12 cellular contexts compared by ENCODE assay signal in genomic region chr3:149702691-149703426, GRCh38. TPM values are rescaled to one million over a fixed set of nuclear protein-coding genes. Genes with fewer than 3 reads are reported as not detected.
DNase-seq lines count a peak whose midpoint lies in the region; ATAC-seq and TF ChIP-seq lines count a peak whose summit lies in the region.
"Had no signal": no experiment of that assay in that cellular context is flagged by ENCODE, and none has a peak within 500 bp of the region (broad histone marks: within the 10 kb centered on the region; RNA-seq: fewer than 3 reads in every experiment).

No MANE protein-coding gene starts in this region.

- peak; percentile 6 for DNase-seq in activated CD4-positive, alpha-beta T cell treated with anti-CD3 and anti-CD28 coated beads for 48 hours
- no peak for DNase-seq in activated CD4-positive, alpha-beta T cell treated with anti-CD3 and anti-CD28 coated beads, Interleukin-2, amount 10 ng/mL, durations not matched to agents 7 days and 5 days
- peak in 1 of 2 experiments; percentile 50 for DNase-seq in SJSA1 (ENCODE audit: low read depth in 1 of 2, low spot score in 2 of 2)
- DNase-seq in fibroblast of peridontal ligament (ENCODE audit: extremely low read depth), result peak; percentile 91
- DNase-seq in smooth muscle cell (lab: John Stamatoyannopoulos, UW; ENCODE audit: unreplicated experiment), result no peak
- DNase-seq in SHP77 (lab: John Stamatoyannopoulos, UW), result no peak
- DNase-seq in type B pancreatic cell (ENCODE audit: extremely low spot score, unreplicated experiment), result no peak
- DNase-seq in naive thymus-derived CD4-positive, alpha-beta T cell, result no peak
- DNase-seq: NCI-H2029 treated with DMSO at 0.1 percent for 48 hours, T1000 had no signal

- no peak for ATAC-seq in naive thymus-derived CD4-positive, alpha-beta T cell
- ATAC-seq: A549 had no signal

- H3K4me3 Mint-ChIP-seq in activated CD4-positive, alpha-beta T cell treated with anti-CD3 and anti-CD28 coated beads, Interleukin-2, amount 10 ng/mL, durations not matched to agents 7 days and 5 days, result no peak overlapping the region
- H3K4me3 Mint-ChIP-seq in type B pancreatic cell, result no peak overlapping the region
- no peak overlapping the region for H3K4me3 Mint-ChIP-seq in naive thymus-derived CD4-positive, alpha-beta T cell

- no peaks in the 10 kb centered on the region for H4K20me1 ChIP-seq in smooth muscle cell (ENCODE audit: low read depth)

- no peak overlapping the region for H3K27ac Mint-ChIP-seq in activated CD4-positive, alpha-beta T cell treated with anti-CD3 and anti-CD28 coated beads, Interleukin-2, amount 10 ng/mL, durations not matched to agents 7 days and 5 days
- no peak overlapping the region for H3K27ac Mint-ChIP-seq in type B pancreatic cell
- peak overlapping the region in 1 of 9 donors; percentile 6 for H3K27ac Mint-ChIP-seq in naive thymus-derived CD4-positive, alpha-beta T cell

- H3K9me3 ChIP-seq in SJSA1 (replicated peaks) (0 out of 2 replicates have a peak, but pooled peaks cover 5% of the 10 kb centered on the region), smooth muscle cell (replicated peaks; ENCODE audit: low read depth) (peaks cover 4% of the 10 kb centered on the region)
- H3K9me3 ChIP-seq in naive thymus-derived CD4-positive, alpha-beta T cell (ENCODE audit: control insufficient read depth in 2 of 3, low read length in 3 of 3), result peaks cover 0 to 8% (median 0%) of the 10 kb centered on the region in 3 experiments

- H3K27me3 ChIP-seq in SJSA1 (replicated peaks), result no peaks in the 10 kb centered on the region
- no peaks in the 10 kb centered on the region for H3K27me3 ChIP-seq in smooth muscle cell (ENCODE audit: low read depth)
- H3K27me3 ChIP-seq in naive thymus-derived CD4-positive, alpha-beta T cell (ENCODE audit: control insufficient read depth in 2 of 2, insufficient read depth in 2 of 2, low read length in 2 of 2), result no peaks in the 10 kb centered on the region
- H3K27me3 ChIP-seq: cardiac muscle cell had no signal

- H3K27me3 Mint-ChIP-seq in activated CD4-positive, alpha-beta T cell treated with anti-CD3 and anti-CD28 coated beads, Interleukin-2, amount 10 ng/mL, durations not matched to agents 7 days and 5 days, result no peaks in the 10 kb centered on the region
- H3K27me3 Mint-ChIP-seq in type B pancreatic cell, result no peaks in the 10 kb centered on the region
- H3K27me3 Mint-ChIP-seq in naive thymus-derived CD4-positive, alpha-beta T cell, result peaks cover 0 to 2% (median 0%) of the 10 kb centered on the region in 5 donors

- peak overlapping the region; percentile 44 for H3K27ac ChIP-seq in SJSA1
- peak overlapping the region; percentile 91 for H3K27ac ChIP-seq in smooth muscle cell (ENCODE audit: low read depth)
- H3K27ac ChIP-seq in naive thymus-derived CD4-positive, alpha-beta T cell (ENCODE audit: low read depth, low read length), result no peak overlapping the region
- H3K27ac ChIP-seq: A549, cardiac muscle cell had no signal

- H3K36me3 Mint-ChIP-seq in activated CD4-positive, alpha-beta T cell treated with anti-CD3 and anti-CD28 coated beads, Interleukin-2, amount 10 ng/mL, durations not matched to agents 7 days and 5 days (ENCODE audit: low read depth), result peaks cover 4% of the 10 kb centered on the region
- H3K36me3 Mint-ChIP-seq in type B pancreatic cell, result peaks cover 4% of the 10 kb centered on the region
- H3K36me3 Mint-ChIP-seq in naive thymus-derived CD4-positive, alpha-beta T cell, result peaks cover 0 to 8% (median 5%) of the 10 kb centered on the region in 5 donors

- H3K4me3 ChIP-seq in SJSA1, result no peak overlapping the region
- no peak overlapping the region for H3K4me3 ChIP-seq in smooth muscle cell
- no peak overlapping the region for H3K4me3 ChIP-seq in naive thymus-derived CD4-positive, alpha-beta T cell (ENCODE audit: low read length)
- H3K4me3 ChIP-seq: A549, cardiac muscle cell had no signal

- H3K4me1 ChIP-seq in SJSA1 (replicated peaks) (peaks cover 16% of the 10 kb centered on the region), smooth muscle cell (ENCODE audit: low read depth) (no peaks in the 10 kb centered on the region)
- H3K4me1 ChIP-seq in naive thymus-derived CD4-positive, alpha-beta T cell (ENCODE audit: control insufficient read depth in 2 of 2, insufficient read depth in 2 of 2, low read length in 2 of 2), result peaks cover 0 to 3% of the 10 kb centered on the region in 2 donors

- no peaks in the 10 kb centered on the region for H3K36me3 ChIP-seq in SJSA1
- no peaks in the 10 kb centered on the region for H3K36me3 ChIP-seq in smooth muscle cell (ENCODE audit: low read depth)
- H3K36me3 ChIP-seq in naive thymus-derived CD4-positive, alpha-beta T cell (ENCODE audit: control insufficient read depth in 2 of 3, insufficient read depth in 3 of 3, low read length in 3 of 3), result no peaks in the 10 kb centered on the region
- H3K36me3 ChIP-seq: cardiac muscle cell had no signal

- H3F3A ChIP-seq in smooth muscle cell (ENCODE audit: low read depth), result peaks cover 10% of the 10 kb centered on the region

- WGBS in smooth muscle cell (ENCODE audit: low lambda C conversion rate), result 18% methylated on average over 4 of the region's 4 CpGs

- POLR2A ChIA-PET in activated CD4-positive, alpha-beta T cell treated with anti-CD3 and anti-CD28 coated beads, Interleukin-2, amount 10 ng/mL, durations not matched to agents 7 days and 5 days (lab: Charles Lee), result no interaction called here
- POLR2A ChIA-PET in naive thymus-derived CD4-positive, alpha-beta T cell (lab: Charles Lee), result no interaction called here

- peaks cover 17% of the 10 kb centered on the region for H3K9me3 Mint-ChIP-seq in activated CD4-positive, alpha-beta T cell treated with anti-CD3 and anti-CD28 coated beads, Interleukin-2, amount 10 ng/mL, durations not matched to agents 7 days and 5 days
- H3K9me3 Mint-ChIP-seq in type B pancreatic cell, result peaks cover 5% of the 10 kb centered on the region
- peaks cover 0 to 21% (median 13%) of the 10 kb centered on the region in 11 donors for H3K9me3 Mint-ChIP-seq in naive thymus-derived CD4-positive, alpha-beta T cell

- H3K4me2 ChIP-seq in smooth muscle cell, result peak overlapping the region; percentile 60
- H3K4me2 ChIP-seq: A549 had no signal

- no peaks in the 10 kb centered on the region for H3K79me2 ChIP-seq in smooth muscle cell (ENCODE audit: low read depth)

- intact Hi-C loops in naive thymus-derived CD4-positive, alpha-beta T cell (cut with micrococcal nuclease), result loop anchor here in 1 of 2 donors (5.0 kb wide), 1 partner anchor 46 kb away; the partner anchor contains the start of gene WWTR1

- no peak for TF ChIP-seq CTCF in smooth muscle cell (IDR thresholded peaks at IDR 0.05; ENCODE audit: borderline replicate concordance, insufficient read depth, poor library complexity, severe bottlenecking)
- TF ChIP-seq CTCF in type B pancreatic cell (conservative IDR thresholded peaks at IDR 0.05), result no peak

- H3K9ac ChIP-seq in smooth muscle cell (ENCODE audit: low read depth), result peak overlapping the region; percentile 41

- CTCF ChIA-PET in activated CD4-positive, alpha-beta T cell treated with anti-CD3 and anti-CD28 coated beads, Interleukin-2, amount 10 ng/mL, durations not matched to agents 7 days and 5 days (lab: Charles Lee), result no interaction called here
- CTCF ChIA-PET in naive thymus-derived CD4-positive, alpha-beta T cell (lab: Charles Lee), result no interaction called here

- H3K4me1 Mint-ChIP-seq in activated CD4-positive, alpha-beta T cell treated with anti-CD3 and anti-CD28 coated beads, Interleukin-2, amount 10 ng/mL, durations not matched to agents 7 days and 5 days, result peaks cover 10% of the 10 kb centered on the region
- H3K4me1 Mint-ChIP-seq in type B pancreatic cell (ENCODE audit: unreplicated experiment), result no peaks in the 10 kb centered on the region
- H3K4me1 Mint-ChIP-seq in naive thymus-derived CD4-positive, alpha-beta T cell, result peaks cover 0 to 22% (median 0%) of the 10 kb centered on the region in 7 donors

- H2AFZ ChIP-seq in smooth muscle cell (ENCODE audit: low read depth), result peak overlapping the region; percentile 81

RNA-seq across cellular contexts. Expression of gene WWTR1, which starts 45.0 kb away (rescaled TPM):
- under 1 TPM; 0.27 to 0.77 TPM for total RNA-seq in activated CD4-positive, alpha-beta T cell treated with anti-CD3 and anti-CD28 coated beads, Interleukin-2, amount 10 ng/mL, durations not matched to agents 7 days and 5 days
- total RNA-seq in SJSA1 (2014; rRNA removed; shearing (Covaris generic)), result 31.5 and 43.0 TPM in 2 replicates
- total RNA-seq in smooth muscle cell, result 54.3 and 55.6 TPM in 2 replicates
- polyA plus RNA-seq in smooth muscle cell, result 38.4 and 43.7 TPM in 2 replicates
- 45.4 and 65.0 TPM in 2 replicates for total RNA-seq in type B pancreatic cell (ENCODE audit: low replicate concordance)
- under 1 TPM; 0.19 to 0.56 (median 0.34) TPM for total RNA-seq in naive thymus-derived CD4-positive, alpha-beta T cell
- under 1 TPM in 1 of 2 donors, not detected in 1; 0.17 TPM for polyA plus RNA-seq in naive thymus-derived CD4-positive, alpha-beta T cell

RNA-seq across cellular contexts. Expression of gene COMMD2, which starts 49.4 kb away (rescaled TPM):
- 10 to 100 TPM; 30.9 to 32.9 TPM for total RNA-seq in activated CD4-positive, alpha-beta T cell treated with anti-CD3 and anti-CD28 coated beads, Interleukin-2, amount 10 ng/mL, durations not matched to agents 7 days and 5 days
- 62.8 and 70.3 TPM in 2 replicates for total RNA-seq in SJSA1 (2014; rRNA removed; shearing (Covaris generic))
- 52.0 and 56.3 TPM in 2 replicates for total RNA-seq in smooth muscle cell
- 38.9 and 47.5 TPM in 2 replicates for polyA plus RNA-seq in smooth muscle cell
- total RNA-seq in type B pancreatic cell (ENCODE audit: low replicate concordance), result 53.2 and 55.7 TPM in 2 replicates
- total RNA-seq in naive thymus-derived CD4-positive, alpha-beta T cell, result 10 to 100 TPM; 29.9 to 44.4 (median 33.4) TPM
- 10 to 100 TPM; 75.4 to 77.5 TPM for polyA plus RNA-seq in naive thymus-derived CD4-positive, alpha-beta T cell

Comparison
In these comparisons a context has a peak if more than half of its experiments do, and no peak if none do; other contexts are left out.
1. DNase-seq: peak in activated CD4-positive, alpha-beta T cell treated with anti-CD3 and anti-CD28 coated beads for 48 hours (single experiment) and fibroblast of peridontal ligament (single experiment); none in activated CD4-positive, alpha-beta T cell treated with anti-CD3 and anti-CD28 coated beads, Interleukin-2, amount 10 ng/mL, durations not matched to agents 7 days and 5 days (single experiment), smooth muscle cell (single experiment), SHP77 (0 of 2), type B pancreatic cell (single experiment) and naive thymus-derived CD4-positive, alpha-beta T cell (0 of 9).
2. RNA of gene WWTR1, which starts 45.0 kb away (total RNA-seq): 45.4 to 65.0 TPM in type B pancreatic cell, 54.3 to 55.6 TPM in smooth muscle cell and 31.5 to 43.0 TPM in SJSA1; 0.27 to 0.77 TPM in activated CD4-positive, alpha-beta T cell treated with anti-CD3 and anti-CD28 coated beads, Interleukin-2, amount 10 ng/mL, durations not matched to agents 7 days and 5 days and 0.19 to 0.56 TPM in naive thymus-derived CD4-positive, alpha-beta T cell; every median in the first group is over 10 times any median in the second.